ENCODE assay signal across 1 cellular context in the genomic region with DNA sequence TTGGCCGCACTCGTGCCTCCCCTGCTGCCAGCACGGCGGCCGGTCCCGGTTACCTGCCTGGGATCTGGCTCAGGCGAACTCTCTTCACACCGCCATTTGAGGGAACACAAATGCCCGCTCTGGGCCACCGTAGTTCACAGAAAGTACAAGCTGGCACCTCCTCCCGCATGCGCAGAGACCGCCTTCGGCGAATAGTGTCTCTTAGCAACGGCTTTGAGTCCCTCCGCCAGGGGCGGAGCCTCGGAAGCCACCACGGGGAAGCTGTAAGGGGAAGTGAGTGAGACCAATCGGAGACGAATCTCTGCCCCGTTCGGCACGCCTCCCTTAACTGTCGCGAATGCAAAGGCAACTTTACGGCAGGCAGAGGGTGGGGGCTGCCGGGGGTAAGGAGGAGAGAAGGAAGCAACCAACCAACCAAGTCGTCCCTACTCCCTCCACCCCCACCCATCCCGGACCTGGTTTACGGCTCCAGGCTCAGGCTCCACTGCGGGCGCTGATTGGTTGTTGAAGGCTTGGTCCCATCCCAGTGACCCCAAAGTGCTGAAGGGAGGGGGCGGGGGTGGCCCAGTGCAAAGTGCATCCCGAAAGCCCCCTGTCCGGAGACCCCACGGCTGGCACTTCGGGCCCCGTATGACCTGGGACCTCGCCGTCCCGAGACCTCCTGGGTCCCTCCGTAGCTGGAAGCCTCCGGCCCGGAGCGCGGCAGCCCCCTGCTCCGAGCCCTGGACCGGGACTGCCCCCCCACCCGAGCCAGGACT.
TF ChIP-seq lines count a peak whose summit lies in the region.

TSS of gene ASB7 (plus strand) at position 526 of the 758 bp plus-strand sequence. CDS start 9,628 bp downstream, outside the sequence.
A gene with protein sequence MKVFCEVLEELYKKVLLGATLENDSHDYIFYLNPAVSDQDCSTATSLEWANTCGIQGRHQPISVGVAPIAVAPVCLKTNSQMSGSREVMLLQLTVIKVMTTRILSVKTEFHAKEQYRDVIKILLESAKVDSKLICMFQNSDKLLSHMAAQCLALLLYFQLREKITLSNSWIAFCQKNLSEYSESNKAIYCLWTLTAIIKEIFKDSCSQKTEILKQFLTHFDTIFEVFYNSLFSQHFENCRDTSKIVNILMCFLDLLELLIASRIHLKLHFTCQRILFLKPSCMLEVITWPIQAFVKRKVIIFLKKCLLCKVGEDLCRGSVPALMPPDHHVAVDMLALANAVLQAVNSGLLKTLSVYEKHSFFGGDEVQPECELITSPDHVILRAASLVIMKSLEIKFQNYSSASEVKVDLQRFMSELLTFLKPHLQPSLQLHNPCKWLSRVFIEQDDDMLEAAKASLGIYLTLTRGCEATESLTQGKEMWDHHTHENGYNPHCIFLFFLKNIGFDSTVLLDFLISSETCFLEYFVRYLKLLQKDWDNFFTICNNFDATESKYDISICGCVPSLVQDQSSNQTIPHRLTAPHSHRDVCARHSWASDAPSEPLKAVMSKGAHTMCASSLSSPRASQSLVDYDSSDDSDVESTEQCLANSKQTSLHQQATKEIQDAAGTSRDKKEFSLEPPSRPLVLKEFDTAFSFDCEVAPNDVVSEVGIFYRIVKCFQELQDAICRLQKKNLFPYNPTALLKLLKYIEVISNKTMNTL (minus strand): TSS at position 121 of the 758 bp plus-strand sequence. CDS start 21,342 bp downstream, outside the sequence.

TF ChIP-seq in endothelial cell of umbilical vein, 7 proteins besides CTCF, POLR2A, EP300 and RAD21:
- TF ChIP-seq JUN (IDR thresholded peaks at IDR 0.05; ENCODE audit: borderline replicate concordance, insufficient read depth, insufficient read length, low read depth) (no peak), EZH2 (IDR thresholded peaks at IDR 0.05; ENCODE audit: borderline replicate concordance, low read depth, low read length, severe bottlenecking) (no peak), MYC (IDR thresholded peaks at IDR 0.05; ENCODE audit: low read depth, low read length) (no peak), GATA2 (IDR thresholded peaks at IDR 0.05; ENCODE audit: insufficient read depth, insufficient read length, low read depth, low read length) (no peak), POLR2AphosphoS5 (IDR thresholded peaks at IDR 0.05; ENCODE audit: insufficient read depth, low read depth, low read length) (peak; percentile 35), FOS (IDR thresholded peaks at IDR 0.05; ENCODE audit: borderline replicate concordance, insufficient read depth, low read length) (no peak)
- TF ChIP-seq, protein P1, sequence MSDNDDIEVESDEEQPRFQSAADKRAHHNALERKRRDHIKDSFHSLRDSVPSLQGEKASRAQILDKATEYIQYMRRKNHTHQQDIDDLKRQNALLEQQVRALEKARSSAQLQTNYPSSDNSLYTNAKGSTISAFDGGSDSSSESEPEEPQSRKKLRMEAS (IDR thresholded peaks at IDR 0.05; ENCODE audit: insufficient read depth, insufficient read length) = peak; percentile 61
TF ChIP-seq in endothelial cell of umbilical vein: peak in this region for 2.
